ENCODE assay signal across 23 cellular contexts in the genomic region with DNA sequence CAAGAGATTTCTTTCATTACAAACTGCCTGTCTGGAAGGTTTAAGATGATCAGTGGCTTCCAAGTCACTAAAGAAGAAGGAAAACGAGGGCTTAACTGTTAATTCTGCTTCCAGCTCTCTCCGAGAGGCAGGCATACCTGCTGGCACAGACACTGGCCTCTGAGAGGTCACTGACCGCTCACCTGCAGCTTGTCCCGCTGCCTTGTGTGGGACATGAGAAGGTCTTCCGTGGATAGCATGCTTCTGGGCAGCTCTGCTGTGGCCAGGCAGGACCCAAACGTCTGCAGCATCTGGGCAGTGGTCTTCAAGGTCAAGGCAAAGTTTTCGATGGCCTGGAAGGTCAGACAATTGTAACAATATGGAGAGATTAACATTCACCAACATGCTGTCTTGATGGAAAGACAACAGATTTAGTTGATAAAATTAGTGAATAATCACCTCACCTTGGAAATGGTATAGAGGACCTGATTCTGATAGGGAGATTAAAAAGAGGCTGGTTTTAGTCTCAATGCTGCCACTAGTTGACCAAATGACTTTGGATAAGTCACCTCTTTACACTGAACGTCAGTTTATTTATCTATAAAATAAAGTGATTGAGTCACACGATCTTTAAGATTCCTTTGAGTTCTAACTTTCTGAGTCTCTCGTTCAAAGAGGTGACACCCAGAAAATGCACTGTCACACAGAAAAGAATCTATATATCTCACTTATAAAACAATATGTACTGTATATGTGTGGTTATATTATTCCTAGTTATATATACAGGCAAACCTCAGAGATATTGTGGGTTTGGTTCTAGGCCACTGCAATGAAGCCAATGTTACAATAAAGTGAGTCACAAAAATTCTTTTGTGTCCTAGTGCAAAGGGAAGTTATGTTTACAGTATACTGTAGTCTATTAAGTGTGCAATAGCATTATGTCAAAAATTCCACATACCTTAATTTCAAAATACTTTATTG.
DNase-seq lines count a peak whose midpoint lies in the region; ATAC-seq and TF ChIP-seq lines count a peak whose summit lies in the region.
"Had no signal": no experiment of that assay in that cellular context is flagged by ENCODE, and none has a peak within 500 bp of the region (broad histone marks: within the 10 kb centered on the region; RNA-seq: fewer than 3 reads in every experiment).

No MANE protein-coding gene starts in this region.

- TF ChIP-seq CTCF in fibroblast of lung (conservative IDR thresholded peaks at IDR 0.05 in 1 of 2, IDR thresholded peaks at IDR 0.05 in 1 of 2; ENCODE audit: low read depth in 1 of 2, low read length in 2 of 2) = no peak
- no peak for TF ChIP-seq CTCF in progenitor cell of endocrine pancreas (IDR thresholded peaks at IDR 0.05; ENCODE audit: unreplicated experiment)
- TF ChIP-seq CTCF in uterus (IDR thresholded peaks at IDR 0.05) = no peak
- no peak for TF ChIP-seq CTCF in right atrium auricular region (IDR thresholded peaks at IDR 0.05)

- peak overlapping the region; percentile 0 for H3K27ac Mint-ChIP-seq in activated naive CD8-positive, alpha-beta T cell treated with anti-CD3 and anti-CD28 coated beads, Interleukin-2, amount 10 ng/mL, durations not matched to agents 7 days and 5 days
- H3K27ac Mint-ChIP-seq in progenitor cell of endocrine pancreas = peak overlapping the region; percentile 47
- H3K27ac Mint-ChIP-seq: activated CD8-positive, alpha-beta memory T cell treated with anti-CD3 and anti-CD28 coated beads, Interleukin-2, amount 10 ng/mL, durations not matched to agents 7 days and 5 days; CD4-positive, alpha-beta T cell had no signal

- POLR2A ChIA-PET in activated naive CD8-positive, alpha-beta T cell treated with anti-CD3 and anti-CD28 coated beads, Interleukin-2, amount 10 ng/mL, durations not matched to agents 7 days and 5 days (lab: Charles Lee) = no interaction called here

- DNase-seq in activated CD8-positive, alpha-beta memory T cell treated with anti-CD3 and anti-CD28 coated beads for 24 hours = peak; percentile 28
- DNase-seq in activated CD8-positive, alpha-beta memory T cell treated with anti-CD3 and anti-CD28 coated beads, Interleukin-2, amount 50 U/mL, for 4 hours = no peak
- no peak for DNase-seq in activated naive CD8-positive, alpha-beta T cell treated with anti-CD3 and anti-CD28 coated beads, Interleukin-2, amount 10 ng/mL, durations not matched to agents 7 days and 5 days
- DNase-seq in fibroblast of lung (ENCODE audit: low read depth in 2 of 2) (peak; percentile 70 to 76), progenitor cell of endocrine pancreas (ENCODE audit: low spot score, unreplicated experiment) (no peak), NCI-H748 (lab: John Stamatoyannopoulos, UW; ENCODE audit: unreplicated experiment) (no peak), uterus (no peak), right atrium auricular region (ENCODE audit: low spot score) (no peak)
- DNase-seq: activated CD4-positive, alpha-beta T cell treated with anti-CD3 and anti-CD28 coated beads for 1 hour; activated CD8-positive, alpha-beta memory T cell treated with anti-CD3 and anti-CD28 coated beads, Interleukin-2, amount 10 ng/mL, durations not matched to agents 7 days and 5 days; activated effector memory CD4-positive, alpha-beta T cell treated with Interleukin-2 at 50 U/mL for 16 hours; aorta; CD4-positive, alpha-beta T cell; DMS53; midbrain; NCI-H1930; NCI-H446 treated with DMSO at 0.1 percent for 48 hours; occipital lobe; SHP77 treated with DMSO at 0.1 percent for 48 hours; stimulated activated CD4-positive, alpha-beta T cell treated with anti-CD3 and anti-CD28 coated beads, Interleukin-1b, Interleukin-23, amount 100 ng/mL, for 48 hours; stomach had no signal

- peaks cover 13% of the 10 kb centered on the region for H3K4me1 Mint-ChIP-seq in activated naive CD8-positive, alpha-beta T cell treated with anti-CD3 and anti-CD28 coated beads, Interleukin-2, amount 10 ng/mL, durations not matched to agents 7 days and 5 days
- H3K4me1 Mint-ChIP-seq in progenitor cell of endocrine pancreas (ENCODE audit: low read depth) = peaks cover 3% of the 10 kb centered on the region

- H3K27me3 ChIP-seq in fibroblast of lung (ENCODE audit: control insufficient read depth, insufficient read depth, low read length) (no peaks in the 10 kb centered on the region), uterus (no peaks in the 10 kb centered on the region), right atrium auricular region (no peaks in the 10 kb centered on the region)
- H3K27me3 ChIP-seq: stomach had no signal

- H3K4me3 ChIP-seq in fibroblast of lung (replicated peaks in 1 of 4; ENCODE audit: control extremely low read depth in 1 of 4, insufficient read depth in 1 of 4, low read depth in 3 of 4, low read length in 4 of 4) = no peak overlapping the region
- no peak overlapping the region for H3K4me3 ChIP-seq in uterus
- no peak overlapping the region for H3K4me3 ChIP-seq in right atrium auricular region
- H3K4me3 ChIP-seq: stomach had no signal

- H3K27ac ChIP-seq in fibroblast of lung (ENCODE audit: insufficient read depth, low read length) (no peak overlapping the region), uterus (no peak overlapping the region), right atrium auricular region (no peak overlapping the region)
- H3K27ac ChIP-seq: stomach had no signal

- no peak for TF ChIP-seq POLR2A in uterus (IDR thresholded peaks at IDR 0.05)

- intact Hi-C loops in uterus (cut with DNase I; ENCODE audit: low total_unique reads) = no loop called here

- no peak overlapping the region for H2AFZ ChIP-seq in fibroblast of lung (ENCODE audit: low read length)

- no peaks in the 10 kb centered on the region for H3K27me3 Mint-ChIP-seq in activated naive CD8-positive, alpha-beta T cell treated with anti-CD3 and anti-CD28 coated beads, Interleukin-2, amount 10 ng/mL, durations not matched to agents 7 days and 5 days
- peaks cover 2% of the 10 kb centered on the region for H3K27me3 Mint-ChIP-seq in progenitor cell of endocrine pancreas
- H3K27me3 Mint-ChIP-seq: activated CD8-positive, alpha-beta memory T cell treated with anti-CD3 and anti-CD28 coated beads, Interleukin-2, amount 10 ng/mL, durations not matched to agents 7 days and 5 days; CD4-positive, alpha-beta T cell had no signal

- no peaks in the 10 kb centered on the region for H3K79me2 ChIP-seq in fibroblast of lung (ENCODE audit: control insufficient read depth, insufficient read depth, low read length)

- H3K9ac ChIP-seq in fibroblast of lung (ENCODE audit: insufficient read depth, low read length) = no peak overlapping the region

- no peaks in the 10 kb centered on the region for H3K36me3 ChIP-seq in fibroblast of lung (ENCODE audit: control insufficient read depth, insufficient read depth, low read length)
- no peaks in the 10 kb centered on the region for H3K36me3 ChIP-seq in uterus
- H3K36me3 ChIP-seq in right atrium auricular region = no peaks in the 10 kb centered on the region
- H3K36me3 ChIP-seq: stomach had no signal

- no peak overlapping the region for H3K4me2 ChIP-seq in fibroblast of lung (ENCODE audit: extremely low read depth, insufficient read depth, low read length)

- H3K4me1 ChIP-seq in fibroblast of lung (ENCODE audit: control insufficient read depth, extremely low read depth, insufficient read depth, low read length) = no peaks in the 10 kb centered on the region
- no peaks in the 10 kb centered on the region for H3K4me1 ChIP-seq in uterus
- H3K4me1 ChIP-seq in right atrium auricular region = no peaks in the 10 kb centered on the region
- H3K4me1 ChIP-seq: stomach had no signal

- ATAC-seq in activated naive CD8-positive, alpha-beta T cell treated with anti-CD3 and anti-CD28 coated beads, Interleukin-2, amount 10 ng/mL, durations not matched to agents 7 days and 5 days (ENCODE audit: low read depth) = no peak
- ATAC-seq: activated CD8-positive, alpha-beta memory T cell treated with anti-CD3 and anti-CD28 coated beads, Interleukin-2, amount 10 ng/mL, durations not matched to agents 7 days and 5 days; sciatic nerve had no signal

- H3K9me3 Mint-ChIP-seq in activated naive CD8-positive, alpha-beta T cell treated with anti-CD3 and anti-CD28 coated beads, Interleukin-2, amount 10 ng/mL, durations not matched to agents 7 days and 5 days = no peaks in the 10 kb centered on the region
- no peaks in the 10 kb centered on the region for H3K9me3 Mint-ChIP-seq in progenitor cell of endocrine pancreas (ENCODE audit: low read depth)
- H3K9me3 Mint-ChIP-seq: CD4-positive, alpha-beta T cell; T-helper 2 cell treated with Interferon-gamma antibody and Interleukin-4, amounts not matched to agents 5 μg/mL and 100 μg/mL, for 36 hours had no signal

- H3K9me3 ChIP-seq in fibroblast of lung (ENCODE audit: control insufficient read depth, insufficient read depth, low read depth, low read length) (no peaks in the 10 kb centered on the region), uterus (no peaks in the 10 kb centered on the region), right atrium auricular region (no peaks in the 10 kb centered on the region)
- H3K9me3 ChIP-seq: stomach had no signal

- H4K20me1 ChIP-seq in fibroblast of lung (ENCODE audit: control insufficient read depth, extremely low read depth, insufficient read depth, low read length) = no peaks in the 10 kb centered on the region

- no peak overlapping the region for H3K4me3 Mint-ChIP-seq in activated naive CD8-positive, alpha-beta T cell treated with anti-CD3 and anti-CD28 coated beads, Interleukin-2, amount 10 ng/mL, durations not matched to agents 7 days and 5 days
- no peak overlapping the region for H3K4me3 Mint-ChIP-seq in progenitor cell of endocrine pancreas (ENCODE audit: low read depth)
- H3K4me3 Mint-ChIP-seq: activated CD8-positive, alpha-beta memory T cell treated with anti-CD3 and anti-CD28 coated beads, Interleukin-2, amount 10 ng/mL, durations not matched to agents 7 days and 5 days; CD4-positive, alpha-beta T cell had no signal

- peaks cover 5% of the 10 kb centered on the region for H3K36me3 Mint-ChIP-seq in activated naive CD8-positive, alpha-beta T cell treated with anti-CD3 and anti-CD28 coated beads, Interleukin-2, amount 10 ng/mL, durations not matched to agents 7 days and 5 days
- H3K36me3 Mint-ChIP-seq in progenitor cell of endocrine pancreas (ENCODE audit: insufficient read depth) = no peaks in the 10 kb centered on the region

Comparison
In these comparisons a context has a peak if more than half of its experiments do, and no peak if none do; other contexts are left out.
1. DNase-seq: peak in activated CD8-positive, alpha-beta memory T cell treated with anti-CD3 and anti-CD28 coated beads for 24 hours (single experiment) and fibroblast of lung (2 of 2); none in activated CD8-positive, alpha-beta memory T cell treated with anti-CD3 and anti-CD28 coated beads, Interleukin-2, amount 50 U/mL, for 4 hours (single experiment), activated naive CD8-positive, alpha-beta T cell treated with anti-CD3 and anti-CD28 coated beads, Interleukin-2, amount 10 ng/mL, durations not matched to agents 7 days and 5 days (single experiment), progenitor cell of endocrine pancreas (single experiment), NCI-H748 (single experiment), uterus (0 of 2) and right atrium auricular region (single experiment).